In the genomic region with DNA sequence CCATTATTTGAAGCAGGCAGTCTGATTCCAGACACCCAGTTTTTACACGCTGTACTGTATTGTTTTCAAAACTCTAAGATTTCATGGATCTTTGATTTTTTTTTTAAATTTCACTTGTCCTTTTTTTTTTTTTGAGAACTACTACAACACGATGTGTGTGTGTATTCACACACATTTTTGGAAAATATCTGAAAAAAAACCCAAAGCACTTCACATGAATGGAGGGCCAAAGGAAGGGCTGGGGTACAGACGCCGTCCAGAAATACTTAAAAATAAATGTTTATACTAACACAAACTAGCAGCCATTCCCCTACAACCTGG, we compare ENCODE assay signal across 8 cellular contexts. TPM values are rescaled to one million over a fixed set of nuclear protein-coding genes. Genes with fewer than 3 reads are reported as not detected.
DNase-seq lines count a peak whose midpoint lies in the region; ATAC-seq and TF ChIP-seq lines count a peak whose summit lies in the region.

No MANE protein-coding gene starts in this region.

- H2BK5ac ChIP-seq in trophoblast cell (ENCODE audit: low read depth, low read length, poor library complexity): no peak overlapping the region

- no peak overlapping the region for H3K14ac ChIP-seq in trophoblast cell (ENCODE audit: low read length)

- no peak overlapping the region for H2BK12ac ChIP-seq in trophoblast cell (ENCODE audit: low read length)

- H3K36me3 ChIP-seq in OCI-LY3 (replicated peaks; ENCODE audit: low read depth, low read length) (peaks cover 5% of the 10 kb centered on the region), trophoblast cell (ENCODE audit: control insufficient read depth in 1 of 2, insufficient read depth in 2 of 2, low read length in 2 of 2) (peaks cover 4 to 7% of the 10 kb centered on the region in 2 experiments)

- no peak overlapping the region for H3K18ac ChIP-seq in trophoblast cell (ENCODE audit: low read length)

- H3K9ac ChIP-seq in OCI-LY3 (ENCODE audit: low read length) (peak overlapping the region; percentile 76), trophoblast cell (ENCODE audit: low read length) (no peak overlapping the region)

- H3K9me3 ChIP-seq in OCI-LY3 (ENCODE audit: insufficient read depth, low read length) (no peaks in the 10 kb centered on the region), trophoblast cell (ENCODE audit: insufficient read depth, low read depth, low read length) (peaks cover 2% of the 10 kb centered on the region)

- no peaks in the 10 kb centered on the region for H3K27me3 ChIP-seq in OCI-LY3 (ENCODE audit: low read depth, low read length)
- H3K27me3 ChIP-seq in trophoblast cell (ENCODE audit: insufficient read depth, low read length): no peaks in the 10 kb centered on the region

- no peaks in the 10 kb centered on the region for H4K20me1 ChIP-seq in OCI-LY3 (ENCODE audit: insufficient read depth, low read length)

- H4K91ac ChIP-seq in trophoblast cell (ENCODE audit: low read depth, low read length): no peak overlapping the region

- H3K4ac ChIP-seq in trophoblast cell (ENCODE audit: low read depth, low read length): no peak overlapping the region

- no CpG with 5 or more reads among the region's 4 CpGs for WGBS in trophoblast cell (ENCODE audit: extremely low coverage, insufficient coverage, insufficient read length)

- H2AFZ ChIP-seq in OCI-LY3 (ENCODE audit: low read depth, low read length): peak overlapping the region; percentile 59
- no peak overlapping the region for H2AFZ ChIP-seq in trophoblast cell (ENCODE audit: insufficient read depth, low read length, poor library complexity)

- H4K12ac ChIP-seq in trophoblast cell (ENCODE audit: low read depth, low read length): no peak overlapping the region

- H3K4me1 ChIP-seq in OCI-LY3 (ENCODE audit: low read length): peaks cover 24% of the 10 kb centered on the region
- no peaks in the 10 kb centered on the region for H3K4me1 ChIP-seq in trophoblast cell (ENCODE audit: control insufficient read depth in 1 of 2, insufficient read depth in 2 of 2, low read length in 2 of 2)

- H3K4me3 ChIP-seq in GM08714 (ENCODE audit: low read length) (peak overlapping the region; percentile 97), OCI-LY3 (ENCODE audit: low read length) (peak overlapping the region; percentile 85), trophoblast cell (ENCODE audit: low read depth, low read length) (no peak overlapping the region)

- no peak overlapping the region for H4K8ac ChIP-seq in trophoblast cell (ENCODE audit: low read depth, low read length)

- DNase-seq in epithelial cell of prostate (ENCODE audit: low read depth, low spot score) (no peak), trophoblast cell (no peak), GM19238 (ENCODE audit: insufficient read length, low spot score) (no peak), ureter (ENCODE audit: low spot score) (no peak)
- DNase-seq in stimulated activated CD4-positive, alpha-beta T cell treated with anti-CD3 and anti-CD28 coated beads, Interleukin-4, amount 100 ng/mL, for 4 hours: no peak

- H2AK5ac ChIP-seq in trophoblast cell (ENCODE audit: low read length): no peak overlapping the region

- H3K79me2 ChIP-seq in OCI-LY3 (ENCODE audit: low read length) (peaks cover 46% of the 10 kb centered on the region), trophoblast cell (ENCODE audit: control insufficient read depth, insufficient read depth, low read length, poor library complexity) (peaks cover 5% of the 10 kb centered on the region)

- no peak for TF ChIP-seq CTCF in OCI-LY3 (IDR thresholded peaks at IDR 0.05; ENCODE audit: low read depth, low read length)

- no peak overlapping the region for H3K23ac ChIP-seq in trophoblast cell (ENCODE audit: low read length)

- peak overlapping the region; percentile 66 for H3K4me2 ChIP-seq in OCI-LY3 (ENCODE audit: low read length)
- peak overlapping the region; percentile 89 for H3K4me2 ChIP-seq in trophoblast cell (ENCODE audit: low read length)

- no peak for ATAC-seq in HG02938 (IDR thresholded peaks at IDR 0.05; ENCODE audit: unreplicated experiment)

- peak overlapping the region; percentile 86; the same call in 1 of the 2 replicates for H3K27ac ChIP-seq in OCI-LY3 (ENCODE audit: low read length)
- H3K27ac ChIP-seq in epithelial cell of prostate: peak overlapping the region; percentile 78
- peak overlapping the region; percentile 66 for H3K27ac ChIP-seq in trophoblast cell (ENCODE audit: low read depth, low read length)

- H3K79me1 ChIP-seq in trophoblast cell (ENCODE audit: low read length): peaks cover 6% of the 10 kb centered on the region

- H2BK120ac ChIP-seq in trophoblast cell (ENCODE audit: insufficient read depth, low read length, poor library complexity): no peak overlapping the region

RNA-seq across cellular contexts. Expression of a gene that starts 0.3 kb away (rescaled TPM):
- 135 and 138 TPM in 2 replicates for polyA plus RNA-seq in trophoblast cell (2013)
- total RNA-seq in ureter: 87.6 TPM

RNA-seq across cellular contexts. Expression of a gene that starts 26.3 kb away (rescaled TPM):
- 69.4 and 70.3 TPM in 2 replicates for polyA plus RNA-seq in trophoblast cell (2013)
- 54.8 TPM for total RNA-seq in ureter

RNA-seq across cellular contexts. Expression of a gene that starts 28.9 kb away (rescaled TPM):
- 18.4 and 19.9 TPM in 2 replicates for polyA plus RNA-seq in trophoblast cell (2013)
- 67.9 TPM for total RNA-seq in ureter
